In the genomic region with DNA sequence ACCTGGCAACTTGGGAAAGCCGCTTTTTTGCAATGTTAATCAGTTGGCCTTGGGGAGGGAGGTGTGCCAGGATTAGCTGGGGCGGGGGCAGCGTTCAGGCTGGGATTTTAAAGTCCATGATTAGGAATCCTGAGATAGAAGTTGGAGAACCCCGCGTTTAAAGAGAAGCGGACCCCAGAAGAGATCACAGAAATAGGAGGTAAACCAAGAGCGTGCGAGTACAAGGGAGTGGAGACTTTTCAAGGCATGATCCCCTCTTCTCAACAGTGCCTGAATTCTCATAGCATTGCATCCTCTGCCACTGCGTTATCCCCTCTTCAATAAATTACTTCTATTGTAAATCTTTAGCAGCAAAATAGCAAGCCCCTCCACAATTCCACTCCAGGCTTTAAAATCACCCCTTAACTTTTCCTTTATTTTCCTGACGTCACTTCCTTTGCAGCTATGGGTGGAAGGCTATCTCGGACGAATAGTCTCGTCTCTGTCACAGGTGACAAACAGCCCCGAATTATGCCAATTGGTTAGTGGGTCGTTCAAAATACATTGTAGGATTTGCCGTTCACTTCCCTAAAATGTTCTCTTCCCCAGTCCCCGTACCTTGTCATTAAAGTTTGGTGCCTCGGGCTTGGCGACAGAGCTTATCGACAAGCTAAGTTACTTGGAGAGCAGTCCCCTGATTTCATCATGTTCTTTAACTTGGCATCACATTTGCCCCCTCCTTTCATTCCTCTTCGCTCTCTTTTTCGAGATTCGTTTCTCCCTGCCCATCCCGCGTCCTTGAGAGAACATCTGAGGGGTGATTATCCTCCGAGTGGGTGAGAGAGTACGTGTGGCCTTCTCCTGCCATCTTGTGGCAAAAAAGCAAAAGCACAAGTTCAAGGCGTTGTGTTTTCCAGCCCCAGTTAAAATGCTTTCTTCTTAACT, we compare ENCODE assay signal across 8 cellular contexts. TPM values are rescaled to one million over a fixed set of nuclear protein-coding genes. Genes with fewer than 3 reads are reported as not detected.
DNase-seq lines count a peak whose midpoint lies in the region; ATAC-seq, FAIRE-seq and TF ChIP-seq lines count a peak whose summit lies in the region.

No MANE protein-coding gene starts in this region.

- H2BK20ac ChIP-seq in H1 (ENCODE audit: low read length) = no peak overlapping the region

- H3K36me3 Mint-ChIP-seq in CD8-positive, alpha-beta T cell = peaks cover 7% of the 10 kb centered on the region
- H3K36me3 Mint-ChIP-seq in stimulated activated effector memory CD8-positive, alpha-beta T cell treated with anti-CD3 and anti-CD28 coated beads, Interleukin-12 subunit alpha, Interleukin-12 subunit beta, amount 100 ng/mL, for 72 hours = no peaks in the 10 kb centered on the region

- no peak overlapping the region for H4K8ac ChIP-seq in H1 (ENCODE audit: extremely low read depth, insufficient read depth, low read length)

- H3K23me2 ChIP-seq in H1 (ENCODE audit: low read depth, low read length) = peaks cover 13% of the 10 kb centered on the region

- WGBS in H1 (ENCODE audit: extremely low coverage in 1 of 2, insufficient coverage in 1 of 2, insufficient read length in 1 of 2, insufficient replicate concordance in 2 of 2, low coverage in 1 of 2, low lambda C conversion rate in 2 of 2, missing lambda C conversion rate in 1 of 2), 2 experiments = 1% methylated on average over 26 of the region's 28 CpGs; no CpG with 5 or more reads in 1 of the 2 experiments
- WGBS in lung, 2 donors = 0% methylated on average over 28 of the region's 28 CpGs

- peaks cover 2% of the 10 kb centered on the region for H3K9me3 Mint-ChIP-seq in CD8-positive, alpha-beta T cell
- no peaks in the 10 kb centered on the region for H3K9me3 Mint-ChIP-seq in stimulated activated effector memory CD8-positive, alpha-beta T cell treated with anti-CD3 and anti-CD28 coated beads, Interleukin-12 subunit alpha, Interleukin-12 subunit beta, amount 100 ng/mL, for 72 hours

- H2AFZ ChIP-seq in H1 (ENCODE audit: low read length) = no peak overlapping the region

- H3K79me1 ChIP-seq in H1 (ENCODE audit: low read depth, low read length) = no peaks in the 10 kb centered on the region

- no peaks in the 10 kb centered on the region for H3K27me3 ChIP-seq in CD8-positive, alpha-beta T cell (ENCODE audit: insufficient read depth, low read length)
- H3K27me3 ChIP-seq in H1 (replicated peaks in 1 of 4; ENCODE audit: control insufficient read depth in 3 of 4, extremely low read depth in 1 of 4, insufficient read depth in 3 of 4, low read length in 3 of 4) (no peaks in the 10 kb centered on the region), lung (ENCODE audit: control insufficient read depth, insufficient read depth) (no peaks in the 10 kb centered on the region)

- peak overlapping the region; percentile 97 to 99 (median 98) for H3K9ac ChIP-seq in H1 (replicated peaks in 1 of 4; ENCODE audit: extremely low read depth in 1 of 4, low read depth in 3 of 4, low read length in 3 of 4)

- CTCF ChIA-PET in CD8-positive, alpha-beta T cell (lab: Charles Lee) = interaction anchor here (0.6 to 7.6 kb wide), 45 partner anchors 10 to 1679 kb away, joined by 3 to 176 read pairs (median 4); partner anchors contain the start of genes POM121L2 and ZNF184
- CTCF ChIA-PET in H1 (lab: Charles Lee; ENCODE audit: partially characterized antibody) = interaction anchor here (0.6 to 3.9 kb wide), 22 partner anchors 12 to 1635 kb away, joined by 3 to 30 read pairs (median 4); a partner anchor contains a TSS

- peak overlapping the region; percentile 81 for H3K4me3 ChIP-seq in CD8-positive, alpha-beta T cell (ENCODE audit: low read depth, low read length)
- H3K4me3 ChIP-seq in H1 (ENCODE audit: extremely low read depth in 1 of 4, insufficient read depth in 2 of 4, low read depth in 3 of 4, low read length in 4 of 4) (peak overlapping the region; percentile 94 to 99 (median 97)), lung (peak overlapping the region; percentile 77)

- peak overlapping the region; percentile 71 for H4K91ac ChIP-seq in H1 (replicated peaks; ENCODE audit: insufficient read length, low read length)

- no peaks in the 10 kb centered on the region for H3K36me3 ChIP-seq in CD8-positive, alpha-beta T cell (ENCODE audit: insufficient read depth, low read length)
- H3K36me3 ChIP-seq in H1 (ENCODE audit: control insufficient read depth in 2 of 4, insufficient read depth in 4 of 4, low read length in 3 of 4) (no peaks in the 10 kb centered on the region), lung (ENCODE audit: control insufficient read depth in 2 of 2, insufficient read depth in 2 of 2, low read length in 2 of 2) (no peaks in the 10 kb centered on the region)

- no peak overlapping the region for H3K27ac Mint-ChIP-seq in CD8-positive, alpha-beta T cell
- H3K27ac Mint-ChIP-seq in stimulated activated effector memory CD8-positive, alpha-beta T cell treated with anti-CD3 and anti-CD28 coated beads, Interleukin-12 subunit alpha, Interleukin-12 subunit beta, amount 100 ng/mL, for 72 hours = no peak overlapping the region

- peak overlapping the region; percentile 93 for H3K18ac ChIP-seq in H1 (ENCODE audit: extremely low read depth, low read length)

- peak overlapping the region; percentile 11 for H3K14ac ChIP-seq in H1 (ENCODE audit: insufficient read length)

- peaks cover 0 to 2% of the 10 kb centered on the region in 2 experiments for H4K20me1 ChIP-seq in H1 (replicated peaks in 1 of 2; ENCODE audit: control insufficient read depth in 1 of 2, insufficient read depth in 2 of 2, low read length in 2 of 2)

- H2BK5ac ChIP-seq in H1 (ENCODE audit: low read depth, low read length) = peak overlapping the region; percentile 73

- intact Hi-C loops in CD8-positive, alpha-beta T cell (cut with DNase I, micrococcal nuclease) = loop anchor here (1.0 to 10.0 kb wide), 24 partner anchors 56 to 1873 kb away; partner anchors contain the start of genes POM121L2 (in 2 of the 2) and ZNF184 (in 1 of the 2)

- H3K9me3 ChIP-seq in CD8-positive, alpha-beta T cell (ENCODE audit: low read length) = no peaks in the 10 kb centered on the region
- H3K9me3 ChIP-seq in H1 (ENCODE audit: insufficient read depth in 2 of 2, low read depth in 1 of 2, low read length in 1 of 2) (no peaks in the 10 kb centered on the region), lung (ENCODE audit: control insufficient read depth in 2 of 2, insufficient read depth in 1 of 2, low read length in 1 of 2) (peaks cover 0 to 2% of the 10 kb centered on the region in 2 donors)

- H2BK120ac ChIP-seq in H1 (replicated peaks; ENCODE audit: low read depth, low read length) = no peak overlapping the region

- no peaks in the 10 kb centered on the region for H3K27me3 Mint-ChIP-seq in CD8-positive, alpha-beta T cell (ENCODE audit: low read depth)

- peak overlapping the region; percentile 43; the same call in 1 of the 2 replicates for H2BK12ac ChIP-seq in H1 (ENCODE audit: low read depth, low read length)

- H3K27ac ChIP-seq in CD8-positive, alpha-beta T cell (ENCODE audit: low read depth, low read length) = peak overlapping the region; percentile 73
- peak overlapping the region; percentile 88 for H3K27ac ChIP-seq in H1 (ENCODE audit: low read depth, low read length)
- H3K27ac ChIP-seq in lung (ENCODE audit: low read depth in 1 of 2, low read length in 1 of 2) = peak overlapping the region; percentile 83 to 95

- no peak overlapping the region for H3K4me3 Mint-ChIP-seq in CD8-positive, alpha-beta T cell
- no peak overlapping the region for H3K4me3 Mint-ChIP-seq in stimulated activated effector memory CD8-positive, alpha-beta T cell treated with anti-CD3 and anti-CD28 coated beads, Interleukin-12 subunit alpha, Interleukin-12 subunit beta, amount 100 ng/mL, for 72 hours

- no peak overlapping the region for H2BK15ac ChIP-seq in H1 (ENCODE audit: low read length)

- H3K23ac ChIP-seq in H1 (ENCODE audit: insufficient read length) = no peak overlapping the region

- H4K5ac ChIP-seq in H1 (ENCODE audit: insufficient read length, low read depth, low read length) = peak overlapping the region; percentile 7

- H3K4me2 ChIP-seq in H1 (ENCODE audit: insufficient read depth in 1 of 2, low read depth in 2 of 2, low read length in 2 of 2) = peak overlapping the region; percentile 86 to 100

- 0 out of 2 replicates have a peak overlapping the region, but pooled peaks have one; percentile 56 for H2AK5ac ChIP-seq in H1 (ENCODE audit: low read depth, low read length)

- peak; percentile 82 to 83 for TF ChIP-seq RAD21 in H1 (IDR thresholded peaks at IDR 0.05 in 1 of 2, conservative IDR thresholded peaks at IDR 0.05 in 1 of 2; ENCODE audit: low read depth in 2 of 2, low read length in 2 of 2)

- TF ChIP-seq POLR2A in H1 (IDR thresholded peaks at IDR 0.05; ENCODE audit: control extremely low read depth in 1 of 2, low read depth in 2 of 2, low read length in 2 of 2) = peak; percentile 57 to 97

- peak overlapping the region; percentile 19 for H3K4ac ChIP-seq in H1 (replicated peaks; ENCODE audit: insufficient read length, low read depth, low read length)

- peaks cover 14% of the 10 kb centered on the region for H3K4me1 ChIP-seq in CD8-positive, alpha-beta T cell (ENCODE audit: insufficient read depth, low read length)
- no peaks in the 10 kb centered on the region; a peak in 1 of 7 replicates for H3K4me1 ChIP-seq in H1 (replicated peaks in 1 of 4; ENCODE audit: control insufficient read depth in 3 of 4, insufficient read depth in 4 of 4, low read length in 3 of 4)
- H3K4me1 ChIP-seq in lung (ENCODE audit: control insufficient read depth in 2 of 2, insufficient read depth in 2 of 2, low read length in 2 of 2) = peaks cover 0 to 16% of the 10 kb centered on the region in 2 donors

- H3K4me1 Mint-ChIP-seq in CD8-positive, alpha-beta T cell (ENCODE audit: low read depth) = peaks cover 25% of the 10 kb centered on the region
- peaks cover 29% of the 10 kb centered on the region for H3K4me1 Mint-ChIP-seq in stimulated activated effector memory CD8-positive, alpha-beta T cell treated with anti-CD3 and anti-CD28 coated beads, Interleukin-12 subunit alpha, Interleukin-12 subunit beta, amount 100 ng/mL, for 72 hours

- peak; percentile 32 to 76 (median 58) for DNase-seq in CD8-positive, alpha-beta T cell
- peak; percentile 43 for DNase-seq in NCI-H524 treated with DMSO at 0.1 percent for 48 hours (lab: John Stamatoyannopoulos, UW)
- peak; percentile 43 to 46 for DNase-seq in activated CD4-positive, alpha-beta T cell treated with anti-CD3 and anti-CD28 coated beads, Interleukin-2, amount 50 U/mL, for 4 hours
- no peak for DNase-seq in H1 (ENCODE audit: low read depth in 1 of 2, low spot score in 2 of 2)
- DNase-seq in lung (ENCODE audit: low spot score) = peak; percentile 51
- DNase-seq in stimulated activated effector memory CD8-positive, alpha-beta T cell treated with anti-CD3 and anti-CD28 coated beads, Interleukin-12 subunit alpha, Interleukin-12 subunit beta, amount 100 ng/mL, for 72 hours (ENCODE audit: low spot score in 2 of 2) = peak in 1 of 2 donors; percentile 76

- TF ChIP-seq CTCF in CD8-positive, alpha-beta T cell (IDR thresholded peaks at IDR 0.05) = peak; percentile 75
- TF ChIP-seq CTCF in H1 (IDR thresholded peaks at IDR 0.05; ENCODE audit: control extremely low read depth in 1 of 3, insufficient read depth in 1 of 3, low read depth in 1 of 3, low read length in 3 of 3) (peak; percentile 46 to 79 (median 55)), lung (IDR thresholded peaks at IDR 0.05; ENCODE audit: control extremely low read depth, extremely low read depth) (peak; percentile 85)

- peak overlapping the region; percentile 52 for H3K56ac ChIP-seq in H1 (replicated peaks; ENCODE audit: insufficient read length, low read depth, low read length)

- POLR2A ChIA-PET in CD8-positive, alpha-beta T cell (lab: Charles Lee) = interaction anchor here (0.5 to 6.1 kb wide), 19 partner anchors 26 to 1869 kb away, joined by 3 to 448 read pairs (median 27); a partner anchor contains a TSS
- POLR2A ChIA-PET in H1 (lab: Charles Lee; ENCODE audit: partially characterized antibody) = interaction anchor here (0.7 to 40.3 kb wide), 30 partner anchors 25 to 1874 kb away, joined by 3 to 3039 read pairs (median 8); partner anchors contain the start of gene ZSCAN31

- peak; percentile 65 for FAIRE-seq in H1 (lab: Jason Lieb, UNC)

- TF ChIP-seq EP300 in H1 (IDR thresholded peaks at IDR 0.05; ENCODE audit: borderline replicate concordance in 1 of 2, low read depth in 2 of 2, low read length in 2 of 2) = no peak

- H3K79me2 ChIP-seq in H1 (ENCODE audit: control insufficient read depth in 1 of 2, insufficient read depth in 2 of 2, low read length in 2 of 2) = peaks cover 0 to 15% of the 10 kb centered on the region in 2 experiments; a peak in 3 of 4 replicates

- peak; percentile 29 for ATAC-seq in CD8-positive, alpha-beta T cell
- ATAC-seq in HG02642 (IDR thresholded peaks at IDR 0.05; ENCODE audit: poor library complexity, unreplicated experiment) (peak; percentile 14), lung (ENCODE audit: insufficient read depth, low FRiP score) (no peak), GM19035 (IDR thresholded peaks at IDR 0.05; ENCODE audit: unreplicated experiment) (no peak)
- ATAC-seq in stimulated activated effector memory CD8-positive, alpha-beta T cell treated with anti-CD3 and anti-CD28 coated beads, Interleukin-12 subunit alpha, Interleukin-12 subunit beta, amount 100 ng/mL, for 72 hours = peak; percentile 36

RNA-seq across cellular contexts. Expression of gene OR2B2, which starts 17.1 kb away (rescaled TPM):
- total RNA-seq in CD8-positive, alpha-beta T cell = not detected
- not detected in 2 replicates for total RNA-seq in H1 (2021; fragmentation: NEBNext Ultra II Directional; extraction: Animal tissue kit (Norgen Biotek cat#: 25700))
- not detected in 2 replicates for polyA plus RNA-seq in H1 (2011; rRNA removed)
- not detected for polyA plus RNA-seq in H1 (2011; cell fraction: cytosol; rRNA removed)
- polyA plus RNA-seq in H1 (2011; cell fraction: nucleus; rRNA removed) = not detected
- polyA plus RNA-seq in H1 (2012, experiment 1 of 2) = not detected in 4 replicates
- not detected for polyA plus RNA-seq in H1 (2012, experiment 2 of 2)
- not detected for polyA plus RNA-seq in H1 (2013, experiment 1 of 2)
- not detected for polyA plus RNA-seq in H1 (2013, experiment 2 of 2)
- not detected in 2 replicates for polyA minus RNA-seq in H1 (2011; rRNA and poly(A)+ RNA removed)
- not detected for polyA minus RNA-seq in H1 (2011; cell fraction: cytosol; rRNA and poly(A)+ RNA removed)
- polyA minus RNA-seq in H1 (2011; cell fraction: nucleus; rRNA and poly(A)+ RNA removed) = not detected
- not detected for total RNA-seq in lung
- polyA plus RNA-seq in lung = not detected

Comparison
In these comparisons a context has a peak if more than half of its experiments do, and no peak if none do; other contexts are left out.
1. ATAC-seq: peak in CD8-positive, alpha-beta T cell (single experiment), HG02642 (single experiment) and stimulated activated effector memory CD8-positive, alpha-beta T cell treated with anti-CD3 and anti-CD28 coated beads, Interleukin-12 subunit alpha, Interleukin-12 subunit beta, amount 100 ng/mL, for 72 hours (single experiment); none in lung (single experiment) and GM19035 (single experiment).
2. DNase-seq: peak in CD8-positive, alpha-beta T cell (7 of 7), NCI-H524 treated with DMSO at 0.1 percent for 48 hours (single experiment), activated CD4-positive, alpha-beta T cell treated with anti-CD3 and anti-CD28 coated beads, Interleukin-2, amount 50 U/mL, for 4 hours (2 of 2) and lung (single experiment); none in H1 (0 of 2).
3. Peak in every context shown above with its lines, with median percentiles within 50 percentile points of each other: H3K27ac ChIP-seq, H3K4me3 ChIP-seq and CTCF ChIP-seq.